Comparison of ENCODE assay signal across 9 cellular contexts in genomic region chr7:39952791-39953190, GRCh38. TPM values are rescaled to one million over a fixed set of nuclear protein-coding genes. Genes with fewer than 3 reads are reported as not detected.
DNase-seq lines count a peak whose midpoint lies in the region; ATAC-seq and TF ChIP-seq lines count a peak whose summit lies in the region.
"Had no signal": no experiment of that assay in that cellular context is flagged by ENCODE, and none has a peak within 500 bp of the region (broad histone marks: within the 10 kb centered on the region; RNA-seq: fewer than 3 reads in every experiment).

No MANE protein-coding gene starts in this region.

- H3K9ac ChIP-seq in HUES64 (ENCODE audit: low read depth, low read length), result peak overlapping the region; percentile 84; the same call in 1 of the 2 replicates
- H3K9ac ChIP-seq in mammary epithelial cell (ENCODE audit: insufficient read depth, low read length), result peak overlapping the region; percentile 92

- in situ Hi-C loops in mammary epithelial cell (cut with MboI; ENCODE audit: low sequenced_read_pairs in 2 of 2), result no loop called here

- dilution Hi-C loops in mammary epithelial cell (cut with HindIII; ENCODE audit: low sequenced_read_pairs), result no loop called here

- WGBS in HUES64, result 45% methylated on average over 2 of the region's 3 CpGs
- 11% methylated on average over 3 of the region's 3 CpGs for WGBS in mammary epithelial cell (ENCODE audit: low coverage, missing lambda C conversion rate)

- H3K27me3 ChIP-seq in HUES64 (ENCODE audit: insufficient read depth, low read length) (no peaks in the 10 kb centered on the region), mammary epithelial cell (ENCODE audit: insufficient read depth, low read length) (no peaks in the 10 kb centered on the region), muscle layer of duodenum (ENCODE audit: low read depth, low read length) (no peaks in the 10 kb centered on the region)

- TF ChIP-seq CTCF in AG09309 (IDR thresholded peaks at IDR 0.05; ENCODE audit: control insufficient read depth, insufficient read depth, low read depth, low read length, missing control alignments), result no peak
- TF ChIP-seq CTCF in mammary epithelial cell (conservative IDR thresholded peaks at IDR 0.05 in 1 of 2, IDR thresholded peaks at IDR 0.05 in 1 of 2; ENCODE audit: extremely low read depth in 1 of 2, insufficient read depth in 1 of 2, low read depth in 1 of 2, low read length in 2 of 2), result no peak
- no peak for TF ChIP-seq CTCF in GM10266 (IDR thresholded peaks at IDR 0.05; ENCODE audit: control insufficient read depth, insufficient read depth, low read depth, missing control alignments)

- H2AFZ ChIP-seq in mammary epithelial cell (ENCODE audit: low read depth, low read length), result no peak overlapping the region

- peaks cover 4% of the 10 kb centered on the region for H4K20me1 ChIP-seq in mammary epithelial cell (ENCODE audit: insufficient read depth, low read length)

- no peak overlapping the region for H3K27ac ChIP-seq in HUES64 (ENCODE audit: low read depth, low read length)
- H3K27ac ChIP-seq in mammary epithelial cell (ENCODE audit: insufficient read depth, low read depth, low read length), result peak overlapping the region; percentile 93
- peak overlapping the region; percentile 77 for H3K27ac ChIP-seq in muscle layer of duodenum (ENCODE audit: low read length)

- no peak for DNase-seq in AG09309 (ENCODE audit: low read depth)
- peak; percentile 11 for DNase-seq in mammary epithelial cell
- DNase-seq in GM10266 (ENCODE audit: extremely low spot score), result no peak
- DNase-seq in Ammon's horn (ENCODE audit: low spot score), result no peak
- DNase-seq: stimulated activated CD8-positive, alpha-beta memory T cell treated with anti-CD3 and anti-CD28 coated beads, Interleukin-4, amount 100 ng/mL, for 48 hours had no signal

- ATAC-seq in HG03139 (IDR thresholded peaks at IDR 0.05; ENCODE audit: unreplicated experiment) (no peak), HG02588 (IDR thresholded peaks at IDR 0.05; ENCODE audit: unreplicated experiment) (no peak)

- H3K4me2 ChIP-seq in mammary epithelial cell (ENCODE audit: insufficient read depth, low read depth, low read length), result peak overlapping the region; percentile 82

- H3K36me3 ChIP-seq in HUES64 (ENCODE audit: insufficient read depth, low read length) (0 out of 2 replicates have a peak, but pooled peaks cover 3% of the 10 kb centered on the region), mammary epithelial cell (ENCODE audit: insufficient read depth, low read length) (peaks cover 1% of the 10 kb centered on the region), muscle layer of duodenum (ENCODE audit: control insufficient read depth in 1 of 2, insufficient read depth in 2 of 2, low read length in 2 of 2) (peaks cover 0 to 8% of the 10 kb centered on the region in 2 donors)

- peaks cover 21% of the 10 kb centered on the region for H3K4me1 ChIP-seq in HUES64 (ENCODE audit: insufficient read depth, low read length)
- peaks cover 8% of the 10 kb centered on the region for H3K4me1 ChIP-seq in mammary epithelial cell (ENCODE audit: insufficient read depth, low read length)
- peaks cover 12 to 42% of the 10 kb centered on the region in 2 donors for H3K4me1 ChIP-seq in muscle layer of duodenum (ENCODE audit: control insufficient read depth in 1 of 2, insufficient read depth in 2 of 2, low read length in 2 of 2)

- intact Hi-C loops in mammary epithelial cell (cut with micrococcal nuclease), result loop anchor here (2.0 to 5.0 kb wide), 2 partner anchors 55 to 182 kb away; partner anchors contain the start of genes MPLKIP and SUGCT

- BruUV-seq in mammary epithelial cell (replicated peaks; lab: Mats Ljungman, UMichigan), result TSS peak; percentile 24

- H3K79me2 ChIP-seq in mammary epithelial cell (ENCODE audit: insufficient read depth, low read length), result peaks cover 79% of the 10 kb centered on the region

- CTCF ChIA-PET in mammary epithelial cell (lab: Charles Lee; ENCODE audit: low non-redundant PET), result no interaction called here

- H3K9me3 ChIP-seq in HUES64 (ENCODE audit: insufficient read depth, low read depth, low read length) (no peaks in the 10 kb centered on the region), mammary epithelial cell (replicated peaks; ENCODE audit: insufficient read depth, low read length) (no peaks in the 10 kb centered on the region), muscle layer of duodenum (ENCODE audit: control insufficient read depth in 1 of 2, low read length in 2 of 2) (no peaks in the 10 kb centered on the region)

- H3K4me3 ChIP-seq in AG09309 (ENCODE audit: control insufficient read depth, low read depth, low read length), result peak overlapping the region; percentile 96
- peak overlapping the region; percentile 75 for H3K4me3 ChIP-seq in HUES64 (ENCODE audit: low read length)
- peak overlapping the region; percentile 53 to 97 (median 95) for H3K4me3 ChIP-seq in mammary epithelial cell (replicated peaks in 1 of 3; ENCODE audit: insufficient read depth in 1 of 3, low read depth in 2 of 3, low read length in 3 of 3)
- peak overlapping the region; percentile 80 to 90 for H3K4me3 ChIP-seq in muscle layer of duodenum (ENCODE audit: low read depth in 1 of 2, low read length in 2 of 2)

RNA-seq across cellular contexts. Expression of gene CDK13, which starts 2.7 kb away (rescaled TPM):
- 29.2 TPM for polyA plus RNA-seq in HUES64 (2013, experiment 1 of 2)
- 27.5 TPM for polyA plus RNA-seq in HUES64 (2013, experiment 2 of 2)
- 10 to 100 TPM; 42.6 to 70.7 TPM for total RNA-seq in mammary epithelial cell
- polyA plus RNA-seq in mammary epithelial cell, result 26.2 TPM
- polyA minus RNA-seq in mammary epithelial cell, result 57.6 TPM
